ENCODE assay signal across 9 cellular contexts in genomic region chr12:20220339-20220738, GRCh38.
A peak's percentile ranks its signal among the peaks of the same experiment; 100 is the strongest.
DNase-seq lines count a peak whose midpoint lies in the region; ATAC-seq, FAIRE-seq and TF ChIP-seq lines count a peak whose summit lies in the region.
"Had no signal": no experiment of that assay in that cellular context is flagged by ENCODE, and none has a peak within 500 bp of the region (broad histone marks: within the 10 kb centered on the region; RNA-seq: fewer than 3 reads in every experiment).

No MANE protein-coding gene starts in this region.

- no peaks in the 10 kb centered on the region for H3K9me2 ChIP-seq in Karpas-422 (replicated peaks; ENCODE audit: insufficient read depth, low read length)

- 6% methylated on average over 1 of the region's 1 CpG for WGBS in HepG2 (ENCODE audit: low lambda C conversion rate)

- H3K27me3 Mint-ChIP-seq in CD4-positive, alpha-beta memory T cell = no peaks in the 10 kb centered on the region

- no peak for FAIRE-seq in HepG2 (lab: Jason Lieb, UNC)
- FAIRE-seq: endometrium had no signal

- BruUV-seq in HepG2 (replicated peaks; lab: Mats Ljungman, UMichigan) = no TSS peak

- no peaks in the 10 kb centered on the region for H3K4me1 Mint-ChIP-seq in CD4-positive, alpha-beta memory T cell

- POLR2A ChIA-PET in HepG2 (lab: Yijun Ruan, JAX) = no interaction called here
- POLR2A ChIA-PET in CD4-positive, alpha-beta memory T cell (lab: Charles Lee; ENCODE audit: partially characterized antibody) = no interaction called here

- H3K4me3 Mint-ChIP-seq in CD4-positive, alpha-beta memory T cell = no peak overlapping the region

- H2AFZ ChIP-seq in Karpas-422 (ENCODE audit: low read length) (no peak overlapping the region), HepG2 (ENCODE audit: low read length) (no peak overlapping the region)

- no peaks in the 10 kb centered on the region for H3K4me1 ChIP-seq in Karpas-422 (ENCODE audit: low read length)
- no peaks in the 10 kb centered on the region for H3K4me1 ChIP-seq in HepG2 (ENCODE audit: insufficient read depth, low read length)
- no peaks in the 10 kb centered on the region for H3K4me1 ChIP-seq in CD4-positive, alpha-beta memory T cell (ENCODE audit: insufficient read depth, low read length)
- H3K4me1 ChIP-seq in Peyer's patch = no peaks in the 10 kb centered on the region

- DNase-seq in DMS114 treated with DMSO at 0.1 percent for 48 hours (lab: John Stamatoyannopoulos, UW; ENCODE audit: unreplicated experiment) = peak; percentile 26
- peak; percentile 75 for DNase-seq in Karpas-422
- peak; percentile 40 for DNase-seq in astrocyte of the cerebellum (ENCODE audit: low read depth)
- no peak for DNase-seq in HepG2 (ENCODE audit: low spot score)
- DNase-seq in CD4-positive, alpha-beta memory T cell = no peak
- DNase-seq in NCI-H526 treated with DMSO at 0.1 percent for 48 hours (lab: John Stamatoyannopoulos, UW) = no peak
- no peak for DNase-seq in Peyer's patch

- no peak overlapping the region for H3K4me3 ChIP-seq in Karpas-422 (ENCODE audit: low read length)
- H3K4me3 ChIP-seq in astrocyte of the cerebellum (ENCODE audit: low read depth, low read length) = no peak overlapping the region
- no peak overlapping the region for H3K4me3 ChIP-seq in HepG2 (replicated peaks in 1 of 3; ENCODE audit: insufficient read depth in 1 of 3, low read depth in 2 of 3, low read length in 3 of 3)
- H3K4me3 ChIP-seq in CD4-positive, alpha-beta memory T cell (ENCODE audit: low read length in 2 of 2) = no peak overlapping the region
- H3K4me3 ChIP-seq in Peyer's patch = no peak overlapping the region

- intact Hi-C loops in HepG2 (cut with micrococcal nuclease; ENCODE audit: unreplicated experiment) = loop anchor here (1.0 kb wide), 1 partner anchor 481 kb away; no protein-coding TSS in a partner anchor
- intact Hi-C loops in CD4-positive, alpha-beta memory T cell (cut with micrococcal nuclease) = no loop called here

- TF ChIP-seq POLR2A in HepG2 (IDR thresholded peaks at IDR 0.05; ENCODE audit: insufficient read depth in 1 of 2, low read depth in 2 of 2, low read length in 2 of 2) (no peak), Peyer's patch (IDR thresholded peaks at IDR 0.05) (no peak)

- peak; percentile 70 for ATAC-seq in HepG2
- no peak for ATAC-seq in GM19023 (IDR thresholded peaks at IDR 0.05; ENCODE audit: unreplicated experiment)

- H3K36me3 Mint-ChIP-seq in CD4-positive, alpha-beta memory T cell = no peaks in the 10 kb centered on the region

- in situ Hi-C loops in astrocyte of the cerebellum (cut with HindIII; ENCODE audit: low sequenced_read_pairs) = loop anchor here (25.0 kb wide), 1 partner anchor 483 kb away; no protein-coding TSS in a partner anchor
- in situ Hi-C loops in HepG2 (cut with HindIII; ENCODE audit: extremely low pct_ligation_motif_present, low pct_unique_long_range_greater_than_20kb) = no loop called here

- H3K4me2 ChIP-seq in Karpas-422 (ENCODE audit: low read depth, low read length, poor library complexity, severe bottlenecking) (no peak overlapping the region), HepG2 (ENCODE audit: low read depth, low read length) (no peak overlapping the region)

- CTCF ChIA-PET in HepG2 (lab: Yijun Ruan, JAX; ENCODE audit: low intra/inter-chr PET ratio, low total read pairs) = interaction anchor here (1.5 kb wide), 1 partner anchor 481 kb away, joined by 5 read pairs; no protein-coding TSS in a partner anchor
- CTCF ChIA-PET in CD4-positive, alpha-beta memory T cell (lab: Charles Lee; ENCODE audit: partially characterized antibody) = no interaction called here

- no peak overlapping the region for H3K27ac ChIP-seq in Karpas-422 (ENCODE audit: low read length)
- no peak overlapping the region for H3K27ac ChIP-seq in HepG2 (ENCODE audit: extremely low read length, insufficient read depth, low read length)
- no peak overlapping the region for H3K27ac ChIP-seq in CD4-positive, alpha-beta memory T cell (ENCODE audit: low read depth, low read length)
- H3K27ac ChIP-seq in Peyer's patch = no peak overlapping the region

- 0 out of 2 replicates have a peak, but pooled peaks have one; percentile 16 for TF ChIP-seq RAD21 in HepG2 (CRISPR knock-in tag; IDR thresholded peaks at IDR 0.05)

- H3K79me2 ChIP-seq in Karpas-422 (ENCODE audit: low read length) (no peaks in the 10 kb centered on the region), HepG2 (ENCODE audit: insufficient read depth, low read length) (no peaks in the 10 kb centered on the region)

- H3K36me3 ChIP-seq in Karpas-422 (ENCODE audit: insufficient read depth, low read length) (no peaks in the 10 kb centered on the region), HepG2 (replicated peaks in 1 of 2; ENCODE audit: control insufficient read depth in 1 of 2, insufficient read depth in 2 of 2, low read length in 2 of 2) (no peaks in the 10 kb centered on the region), Peyer's patch (no peaks in the 10 kb centered on the region)
- H3K36me3 ChIP-seq in CD4-positive, alpha-beta memory T cell (ENCODE audit: insufficient read depth, low read length) = no peaks in the 10 kb centered on the region

- H3K9ac ChIP-seq in Karpas-422 (ENCODE audit: low read length) (no peak overlapping the region), HepG2 (ENCODE audit: insufficient read depth, low read depth, low read length) (no peak overlapping the region)

- 0 out of 2 replicates have a peak, but pooled peaks cover 3% of the 10 kb centered on the region for H3K9me3 ChIP-seq in Karpas-422 (ENCODE audit: low read length)
- H3K9me3 ChIP-seq in HepG2 (ENCODE audit: low read length) = no peaks in the 10 kb centered on the region
- H3K9me3 ChIP-seq in CD4-positive, alpha-beta memory T cell (ENCODE audit: control insufficient read depth in 1 of 2, low read length in 2 of 2) = no peaks in the 10 kb centered on the region
- no peaks in the 10 kb centered on the region for H3K9me3 ChIP-seq in Peyer's patch

- peak; percentile 34 for TF ChIP-seq CTCF in astrocyte of the cerebellum (IDR thresholded peaks at IDR 0.05; ENCODE audit: low read depth, low read length, missing control alignments)
- TF ChIP-seq CTCF in HepG2 (CRISPR knock-in tag; IDR thresholded peaks at IDR 0.05) = peak; percentile 48
- TF ChIP-seq CTCF in Peyer's patch (IDR thresholded peaks at IDR 0.05) = peak in 3 of 6 experiments; percentile 40 to 65 (median 54)

- no peaks in the 10 kb centered on the region for H4K20me1 ChIP-seq in Karpas-422 (ENCODE audit: insufficient read depth, low read depth, low read length)
- no peaks in the 10 kb centered on the region for H4K20me1 ChIP-seq in HepG2 (ENCODE audit: insufficient read depth, low read length)

- no peak for TF ChIP-seq EP300 in HepG2 (IDR thresholded peaks at IDR 0.05; ENCODE audit: low read depth in 2 of 2, low read length in 2 of 2)
- TF ChIP-seq EP300 in HepG2 (CRISPR knock-in tag; IDR thresholded peaks at IDR 0.05; ENCODE audit: borderline replicate concordance) = no peak

- peaks cover 0 to 6% (median 0%) of the 10 kb centered on the region in 8 donors for H3K9me3 Mint-ChIP-seq in CD4-positive, alpha-beta memory T cell

- no peak overlapping the region for H3K27ac Mint-ChIP-seq in CD4-positive, alpha-beta memory T cell

- H3K27me3 ChIP-seq in Karpas-422 (ENCODE audit: low read length) = no peaks in the 10 kb centered on the region
- no peaks in the 10 kb centered on the region for H3K27me3 ChIP-seq in HepG2 (ENCODE audit: control insufficient read depth in 1 of 2, insufficient read depth in 2 of 2, low read length in 2 of 2)
- H3K27me3 ChIP-seq in CD4-positive, alpha-beta memory T cell (ENCODE audit: insufficient read depth, low read length) = no peaks in the 10 kb centered on the region
- no peaks in the 10 kb centered on the region for H3K27me3 ChIP-seq in Peyer's patch

TF ChIP-seq in HepG2, 621 proteins besides CTCF, POLR2A, EP300 and RAD21 (continues in another document):
- TF ChIP-seq ZNF484 (CRISPR knock-in tag; IDR thresholded peaks at IDR 0.05; ENCODE audit: borderline replicate concordance, low read depth) (no peak), MLLT10 (CRISPR knock-in tag; IDR thresholded peaks at IDR 0.05) (no peak), MBNL3 (CRISPR knock-in tag; conservative IDR thresholded peaks at IDR 0.05) (no peak), NFE2 (CRISPR knock-in tag; IDR thresholded peaks at IDR 0.05) (no peak), GFI1 (CRISPR knock-in tag; IDR thresholded peaks at IDR 0.05; ENCODE audit: borderline replicate concordance) (no peak), STAG1 (CRISPR knock-in tag; IDR thresholded peaks at IDR 0.05) (peak; percentile 61), DR1 (CRISPR knock-in tag; IDR thresholded peaks at IDR 0.05) (no peak), ZNF513 (CRISPR knock-in tag; conservative IDR thresholded peaks at IDR 0.05) (no peak), KLF15 (CRISPR knock-in tag; IDR thresholded peaks at IDR 0.05; ENCODE audit: borderline replicate concordance) (no peak), ZNF770 (CRISPR knock-in tag; IDR thresholded peaks at IDR 0.05) (peak; percentile 19; the same call in 1 of the 2 replicates), KLF12 (CRISPR knock-in tag; IDR thresholded peaks at IDR 0.05; ENCODE audit: borderline replicate concordance) (no peak), NAIF1 (CRISPR knock-in tag; IDR thresholded peaks at IDR 0.05; ENCODE audit: borderline replicate concordance) (no peak)

Comparison
In these comparisons a context has a peak if more than half of its experiments do, and no peak if none do; other contexts are left out.
1. DNase-seq: peak in DMS114 treated with DMSO at 0.1 percent for 48 hours (single experiment), Karpas-422 (single experiment) and astrocyte of the cerebellum (single experiment); none in HepG2 (single experiment), CD4-positive, alpha-beta memory T cell (0 of 5), NCI-H526 treated with DMSO at 0.1 percent for 48 hours (single experiment) and Peyer's patch (0 of 3).